12 cellular contexts compared by ENCODE assay signal in genomic region chr1:19467199-19468187, GRCh38. TPM values are rescaled to one million over a fixed set of nuclear protein-coding genes. Genes with fewer than 3 reads are reported as not detected.
DNase-seq lines count a peak whose midpoint lies in the region; ATAC-seq and TF ChIP-seq lines count a peak whose summit lies in the region.
"Had no signal": no experiment of that assay in that cellular context is flagged by ENCODE, and none has a peak within 500 bp of the region (broad histone marks: within the 10 kb centered on the region; RNA-seq: fewer than 3 reads in every experiment).

No MANE protein-coding gene starts in this region.

- peaks cover 32% of the 10 kb centered on the region for H3K4me1 ChIP-seq in mesenchymal stem cell (ENCODE audit: control insufficient read depth, insufficient read depth, low read depth, low read length)

- H3K27ac Mint-ChIP-seq in activated T-cell treated with anti-CD3 and anti-CD28 coated beads, Interleukin-2, amount 50 U/mL, for 24 hours = peak overlapping the region; percentile 94
- H3K27ac Mint-ChIP-seq in brain = peak overlapping the region in 4 of 5 experiments; percentile 16 to 67 (median 50)
- H3K27ac Mint-ChIP-seq in type B pancreatic cell = peak overlapping the region; percentile 94

- no peak overlapping the region for H3K23ac ChIP-seq in mesenchymal stem cell (ENCODE audit: low read length in 2 of 2)

- H3K9me3 Mint-ChIP-seq in activated T-cell treated with anti-CD3 and anti-CD28 coated beads, Interleukin-2, amount 50 U/mL, for 24 hours = no peaks in the 10 kb centered on the region
- H3K9me3 Mint-ChIP-seq in brain (peaks cover 0 to 4% (median 0%) of the 10 kb centered on the region in 5 experiments), type B pancreatic cell (peaks cover 3% of the 10 kb centered on the region)

- no peak overlapping the region for H2BK15ac ChIP-seq in mesenchymal stem cell (ENCODE audit: low read depth, poor library complexity, severe bottlenecking)

- WGBS in mesenchymal stem cell = 88% methylated on average over 13 of the region's 14 CpGs

- H3K27ac ChIP-seq in mesenchymal stem cell (ENCODE audit: low read length, poor library complexity, severe bottlenecking) = no peak overlapping the region
- H3K27ac ChIP-seq in brain microvascular endothelial cell = no peak overlapping the region

- H3K36me3 ChIP-seq in mesenchymal stem cell (ENCODE audit: control insufficient read depth in 1 of 2, insufficient read depth in 2 of 2, low read depth in 1 of 2, low read length in 2 of 2) = peaks cover 20 to 50% of the 10 kb centered on the region in 2 experiments
- peaks cover 18% of the 10 kb centered on the region for H3K36me3 ChIP-seq in brain microvascular endothelial cell (replicated peaks)

- in situ Hi-C loops in brain microvascular endothelial cell (cut with HindIII; ENCODE audit: low pct_ligation_motif_present, low sequenced_read_pairs) = no loop called here

- H3K4me1 Mint-ChIP-seq in activated T-cell treated with anti-CD3 and anti-CD28 coated beads, Interleukin-2, amount 50 U/mL, for 24 hours (ENCODE audit: low read depth) = peaks cover 95% of the 10 kb centered on the region
- peaks cover 79% of the 10 kb centered on the region for H3K4me1 Mint-ChIP-seq in brain
- H3K4me1 Mint-ChIP-seq in type B pancreatic cell (ENCODE audit: unreplicated experiment) = peaks cover 64% of the 10 kb centered on the region

- peaks cover 1% of the 10 kb centered on the region for H3K79me1 ChIP-seq in mesenchymal stem cell (replicated peaks; ENCODE audit: low read length, poor library complexity, severe bottlenecking)

- ATAC-seq in HG03521 (IDR thresholded peaks at IDR 0.05; ENCODE audit: unreplicated experiment) = no peak

- H3K4ac ChIP-seq in mesenchymal stem cell (ENCODE audit: low read depth in 1 of 2, low read length in 2 of 2) = no peak overlapping the region

- H2AK5ac ChIP-seq in mesenchymal stem cell (ENCODE audit: low read length, severe bottlenecking) = no peak overlapping the region

- H2BK120ac ChIP-seq in mesenchymal stem cell (ENCODE audit: low read depth, low read length) = no peak overlapping the region

- H3K4me3 ChIP-seq in mesenchymal stem cell (ENCODE audit: insufficient read depth in 1 of 2, low read depth in 1 of 2, low read length in 2 of 2) = no peak overlapping the region
- H3K4me3 ChIP-seq in brain microvascular endothelial cell (ENCODE audit: low read depth, low read length) = no peak overlapping the region

- no peak overlapping the region for H3K14ac ChIP-seq in mesenchymal stem cell (ENCODE audit: low read length in 2 of 2)

- H2BK12ac ChIP-seq in mesenchymal stem cell (ENCODE audit: low read length in 2 of 2) = no peak overlapping the region

- H3K9me3 ChIP-seq in mesenchymal stem cell (ENCODE audit: control insufficient read depth, low read length) = no peaks in the 10 kb centered on the region

- H3K4me3 Mint-ChIP-seq in activated T-cell treated with anti-CD3 and anti-CD28 coated beads, Interleukin-2, amount 50 U/mL, for 24 hours = no peak overlapping the region
- H3K4me3 Mint-ChIP-seq in brain (no peak overlapping the region), type B pancreatic cell (peak overlapping the region; percentile 26)

- H2BK5ac ChIP-seq in mesenchymal stem cell (ENCODE audit: low read depth, low read length, poor library complexity, severe bottlenecking) = no peak overlapping the region

- no peak overlapping the region for H4K8ac ChIP-seq in mesenchymal stem cell (ENCODE audit: low read length)

- peaks cover 76% of the 10 kb centered on the region for H3K36me3 Mint-ChIP-seq in activated T-cell treated with anti-CD3 and anti-CD28 coated beads, Interleukin-2, amount 50 U/mL, for 24 hours (ENCODE audit: low read depth)
- peaks cover 38% of the 10 kb centered on the region for H3K36me3 Mint-ChIP-seq in brain
- peaks cover 15% of the 10 kb centered on the region for H3K36me3 Mint-ChIP-seq in type B pancreatic cell

- no peak for DNase-seq in activated T-cell treated with anti-CD3 and anti-CD28 coated beads, Interleukin-2, amount 50 U/mL, for 24 hours
- DNase-seq in activated T-cell treated with anti-CD3 and anti-CD28 coated beads, Interleukin-2, amount 50 U/mL, for 1 hour = no peak
- no peak for DNase-seq in mesenchymal stem cell
- no peak for DNase-seq in type B pancreatic cell (ENCODE audit: extremely low spot score, unreplicated experiment)
- DNase-seq in DMS 273 treated with DMSO at 0.1 percent for 48 hours (lab: John Stamatoyannopoulos, UW) = no peak
- no peak for DNase-seq in brain microvascular endothelial cell
- DNase-seq: cortex of kidney, glutamatergic neuron, NCI-H748 treated with DMSO at 0.1 percent for 48 hours, SW 1271 had no signal

- peak overlapping the region; percentile 33 for H3K9ac ChIP-seq in mesenchymal stem cell (ENCODE audit: low read length)

- TF ChIP-seq CTCF in brain (conservative IDR thresholded peaks at IDR 0.05) = no peak
- no peak for TF ChIP-seq CTCF in type B pancreatic cell (conservative IDR thresholded peaks at IDR 0.05)
- TF ChIP-seq CTCF in brain microvascular endothelial cell (IDR thresholded peaks at IDR 0.05; ENCODE audit: low read depth, low read length, missing control alignments) = no peak

- no peak overlapping the region for H4K91ac ChIP-seq in mesenchymal stem cell (ENCODE audit: low read length)

- H3K18ac ChIP-seq in mesenchymal stem cell (ENCODE audit: low read depth in 1 of 2, low read length in 2 of 2) = no peak overlapping the region

- H3K4me2 ChIP-seq in mesenchymal stem cell (ENCODE audit: low read length, poor library complexity, severe bottlenecking) = no peak overlapping the region

- H3K27me3 Mint-ChIP-seq in activated T-cell treated with anti-CD3 and anti-CD28 coated beads, Interleukin-2, amount 50 U/mL, for 24 hours = no peaks in the 10 kb centered on the region
- H3K27me3 Mint-ChIP-seq in brain (no peaks in the 10 kb centered on the region), type B pancreatic cell (no peaks in the 10 kb centered on the region)

- H2AFZ ChIP-seq in mesenchymal stem cell (ENCODE audit: low read depth, low read length) = no peak overlapping the region

- H3K27me3 ChIP-seq in mesenchymal stem cell (ENCODE audit: control insufficient read depth in 1 of 2, insufficient read depth in 1 of 2, low read length in 2 of 2) (no peaks in the 10 kb centered on the region), brain microvascular endothelial cell (replicated peaks) (no peaks in the 10 kb centered on the region)

RNA-seq across cellular contexts. Expression of gene CAPZB, which starts 17.8 kb away (rescaled TPM):
- polyA plus RNA-seq in brain (ENCODE audit: insufficient read depth, low read depth, low replicate concordance) = 495 TPM
- 431 TPM for polyA plus RNA-seq in mesenchymal stem cell (2013, experiment 1 of 2)
- 426 TPM for polyA plus RNA-seq in mesenchymal stem cell (2013, experiment 2 of 2)
- total RNA-seq in type B pancreatic cell (ENCODE audit: low replicate concordance) = 264 and 286 TPM in 2 replicates
